9 cellular contexts compared by ENCODE assay signal in genomic region chr1:75787524-75787923, GRCh38. TPM values are rescaled to one million over a fixed set of nuclear protein-coding genes. Genes with fewer than 3 reads are reported as not detected.
A peak's percentile ranks its signal among the peaks of the same experiment; 100 is the strongest.
DNase-seq lines count a peak whose midpoint lies in the region; ATAC-seq and TF ChIP-seq lines count a peak whose summit lies in the region.
"Had no signal": no experiment of that assay in that cellular context is flagged by ENCODE, and none has a peak within 500 bp of the region (broad histone marks: within the 10 kb centered on the region; RNA-seq: fewer than 3 reads in every experiment).

No MANE protein-coding gene starts in this region.

- peak overlapping the region; percentile 42 for H2BK5ac ChIP-seq in IMR-90 (ENCODE audit: low read depth, low read length, poor library complexity, severe bottlenecking)

- intact Hi-C loops in IMR-90 (cut with micrococcal nuclease): loop anchor here (2.0 kb wide), 1 partner anchor 23 kb away; no protein-coding TSS in a partner anchor

- H3K56ac ChIP-seq in IMR-90 (ENCODE audit: extremely low read depth, insufficient read depth, low read length): peak overlapping the region; percentile 37

- WGBS in IMR-90 (ENCODE audit: extremely low coverage in 2 of 2, insufficient read length in 1 of 2), 2 experiments: 10% methylated on average over 2 of the region's 4 CpGs; no CpG with 5 or more reads in 1 of the 2 experiments

- POLR2A ChIA-PET in IMR-90 (lab: Charles Lee; ENCODE audit: unreplicated experiment): interaction anchor here (1.1 kb wide), 1 partner anchor 17 kb away, joined by 3 read pairs; no protein-coding TSS in a partner anchor

- H3K79me1 ChIP-seq in IMR-90 (ENCODE audit: low read depth in 1 of 2, low read length in 2 of 2): peaks cover 5 to 20% of the 10 kb centered on the region in 2 experiments; a peak in 2 of 4 replicates

- TF ChIP-seq CTCF in IMR-90 (conservative IDR thresholded peaks at IDR 0.05; ENCODE audit: low read depth, low read length): no peak
- no peak for TF ChIP-seq CTCF in cardiac fibroblast (IDR thresholded peaks at IDR 0.05; ENCODE audit: low read depth, low read length)

- H4K20me1 ChIP-seq in IMR-90 (ENCODE audit: insufficient read depth, low read length): peaks cover 49% of the 10 kb centered on the region

- peaks cover 61% of the 10 kb centered on the region for H3K79me2 ChIP-seq in ACC112 (ENCODE audit: control insufficient read depth, insufficient read depth, low read length, unreplicated experiment)

- H2BK15ac ChIP-seq in IMR-90 (ENCODE audit: low read depth, low read length): no peak overlapping the region

- peak overlapping the region; percentile 90 for H3K23ac ChIP-seq in IMR-90 (ENCODE audit: low read depth, low read length)

- H3K36me3 ChIP-seq in ACC112 (ENCODE audit: insufficient read depth, low read length) (peaks cover 44% of the 10 kb centered on the region), IMR-90 (ENCODE audit: control insufficient read depth, insufficient read depth, low read length) (peaks cover 14% of the 10 kb centered on the region), muscle layer of colon (ENCODE audit: insufficient read depth, low read length) (peaks cover 36% of the 10 kb centered on the region)

- H2BK120ac ChIP-seq in IMR-90 (ENCODE audit: low read depth, low read length): no peak overlapping the region

- H3K4me1 ChIP-seq in ACC112 (ENCODE audit: control insufficient read depth, insufficient read depth, low read length, unreplicated experiment) (peaks cover 29% of the 10 kb centered on the region), IMR-90 (ENCODE audit: control insufficient read depth, insufficient read depth, low read length) (peaks cover 2% of the 10 kb centered on the region; the same call in 1 of the 2 replicates), muscle layer of colon (ENCODE audit: insufficient read depth, low read length) (peaks cover 39% of the 10 kb centered on the region)

- ATAC-seq in IMR-90 (ENCODE audit: low read depth): no peak
- ATAC-seq in GM18498 (IDR thresholded peaks at IDR 0.05; ENCODE audit: unreplicated experiment): no peak
- ATAC-seq in HG02588 (IDR thresholded peaks at IDR 0.05; ENCODE audit: unreplicated experiment): no peak
- ATAC-seq in HG02870 (IDR thresholded peaks at IDR 0.05; ENCODE audit: unreplicated experiment): no peak

- H3K4me2 ChIP-seq in IMR-90 (ENCODE audit: low read depth, low read length): peak overlapping the region; percentile 47

- H3K9me1 ChIP-seq in IMR-90 (ENCODE audit: insufficient read depth, low read length): 0 out of 2 replicates have a peak, but pooled peaks cover 2% of the 10 kb centered on the region

- dilution Hi-C loops in IMR-90 (cut with HindIII; ENCODE audit: low sequenced_read_pairs, unreplicated experiment): no loop called here

- H3K4me3 ChIP-seq in ACC112 (ENCODE audit: low read depth, low read length) (peak overlapping the region; percentile 93), IMR-90 (ENCODE audit: insufficient read depth, low read depth, low read length) (peak overlapping the region; percentile 57), cardiac fibroblast (replicated peaks in 1 of 2; ENCODE audit: low read depth in 2 of 2, low read length in 2 of 2) (peak overlapping the region; percentile 78 to 80), muscle layer of colon (ENCODE audit: low read depth in 1 of 2, low read length in 2 of 2) (peak overlapping the region; percentile 73 to 82)

- H2AFZ ChIP-seq in ACC112 (ENCODE audit: low read length, unreplicated experiment) (no peak overlapping the region), IMR-90 (replicated peaks; ENCODE audit: low read length, poor library complexity) (no peak overlapping the region)

- no peak overlapping the region for H2BK20ac ChIP-seq in IMR-90 (ENCODE audit: low read depth, low read length)

- H3K27me3 ChIP-seq in ACC112 (ENCODE audit: insufficient read depth, low read length): no peaks in the 10 kb centered on the region
- H3K27me3 ChIP-seq in IMR-90 (ENCODE audit: control insufficient read depth, insufficient read depth, low read length): no peaks in the 10 kb centered on the region
- H3K27me3 ChIP-seq in muscle layer of colon (ENCODE audit: control insufficient read depth in 1 of 2, insufficient read depth in 2 of 2, low read length in 2 of 2): no peaks in the 10 kb centered on the region

- H2AK5ac ChIP-seq in IMR-90 (ENCODE audit: low read depth, low read length): 0 out of 2 replicates have a peak overlapping the region, but pooled peaks have one; percentile 35

- peak overlapping the region; percentile 59; the same call in 1 of the 2 replicates for H3K4ac ChIP-seq in IMR-90 (ENCODE audit: low read depth, low read length)

- no peak for TF ChIP-seq RAD21 in IMR-90 (IDR thresholded peaks at IDR 0.05; ENCODE audit: low read length)

- H3K9me3 ChIP-seq in IMR-90 (ENCODE audit: control insufficient read depth, insufficient read depth, low read length): no peaks in the 10 kb centered on the region
- H3K9me3 ChIP-seq in muscle layer of colon (ENCODE audit: low read length): no peaks in the 10 kb centered on the region

- CTCF ChIA-PET in IMR-90 (lab: Yijun Ruan, JAX): no interaction called here

- no peak overlapping the region for H4K91ac ChIP-seq in IMR-90 (ENCODE audit: insufficient read depth, low read depth, low read length)

- no peak for TF ChIP-seq POLR2A in IMR-90 (IDR thresholded peaks at IDR 0.05; ENCODE audit: low read depth, low read length)

- H2AK9ac ChIP-seq in IMR-90 (replicated peaks; ENCODE audit: low read depth, low read length, poor library complexity): no peak overlapping the region

- no peak overlapping the region for H4K8ac ChIP-seq in IMR-90 (ENCODE audit: low read depth in 2 of 2, low read length in 2 of 2)

- BruUV-seq in IMR-90 (replicated peaks; lab: Mats Ljungman, UMichigan): no TSS peak

- in situ Hi-C loops in IMR-90 (cut with MboI; ENCODE audit: low sequenced_read_pairs): loop anchor here (10.0 kb wide), 1 partner anchor 63 kb away; the partner anchor contains the start of gene ACADM

- H3K27ac ChIP-seq in ACC112 (ENCODE audit: low read depth, low read length) (peak overlapping the region; percentile 58; the same call in 1 of the 2 replicates), IMR-90 (ENCODE audit: insufficient read depth, low read length) (peak overlapping the region; percentile 39; the same call in 1 of the 2 replicates), muscle layer of colon (ENCODE audit: low read depth, low read length) (no peak overlapping the region)

- H3K9ac ChIP-seq in IMR-90 (ENCODE audit: low read depth, low read length): peak overlapping the region; percentile 96
- H3K9ac ChIP-seq in muscle layer of colon (ENCODE audit: low read length): peak overlapping the region; percentile 76

- no peak overlapping the region for H3K18ac ChIP-seq in IMR-90 (ENCODE audit: low read depth, low read length)

- H3K14ac ChIP-seq in IMR-90 (replicated peaks; ENCODE audit: low read depth, low read length): peak overlapping the region; percentile 84

- DNase-seq in IMR-90 (no peak), cardiac fibroblast (ENCODE audit: low read depth in 2 of 2) (no peak), islet precursor cell (no peak)

- H4K5ac ChIP-seq in IMR-90 (ENCODE audit: low read depth, low read length): no peak overlapping the region

TF ChIP-seq in IMR-90, 13 proteins besides CTCF, POLR2A, EP300 and RAD21:
- TF ChIP-seq RFX5 (IDR thresholded peaks at IDR 0.05; ENCODE audit: low read depth, low read length) (no peak), FOS (IDR thresholded peaks at IDR 0.05; ENCODE audit: low read depth, low read length) (no peak), NFE2L2 (IDR thresholded peaks at IDR 0.05; ENCODE audit: low read depth, low read length) (no peak), SMC3 (IDR thresholded peaks at IDR 0.05; ENCODE audit: low read depth, low read length) (no peak), BHLHE40 (IDR thresholded peaks at IDR 0.05; ENCODE audit: low read depth, low read length) (no peak), MAFK (IDR thresholded peaks at IDR 0.05; ENCODE audit: low read depth, low read length) (no peak), CHD1 (IDR thresholded peaks at IDR 0.05; ENCODE audit: low read depth, low read length) (no peak), ELK1 (IDR thresholded peaks at IDR 0.05; ENCODE audit: borderline replicate concordance, low read depth, low read length) (no peak), CEBPB (IDR thresholded peaks at IDR 0.05; ENCODE audit: low read depth, low read length) (no peak), MAZ (IDR thresholded peaks at IDR 0.05; ENCODE audit: borderline replicate concordance, low read depth, low read length) (no peak), RCOR1 (IDR thresholded peaks at IDR 0.05; ENCODE audit: insufficient replicate concordance, low read length) (no peak), MXI1 (IDR thresholded peaks at IDR 0.05; ENCODE audit: borderline replicate concordance, low read depth, low read length) (no peak)
- TF ChIP-seq, protein P1, sequence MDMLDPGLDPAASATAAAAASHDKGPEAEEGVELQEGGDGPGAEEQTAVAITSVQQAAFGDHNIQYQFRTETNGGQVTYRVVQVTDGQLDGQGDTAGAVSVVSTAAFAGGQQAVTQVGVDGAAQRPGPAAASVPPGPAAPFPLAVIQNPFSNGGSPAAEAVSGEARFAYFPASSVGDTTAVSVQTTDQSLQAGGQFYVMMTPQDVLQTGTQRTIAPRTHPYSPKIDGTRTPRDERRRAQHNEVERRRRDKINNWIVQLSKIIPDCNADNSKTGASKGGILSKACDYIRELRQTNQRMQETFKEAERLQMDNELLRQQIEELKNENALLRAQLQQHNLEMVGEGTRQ (IDR thresholded peaks at IDR 0.05; ENCODE audit: low read depth, low read length): no peak
TF ChIP-seq in IMR-90: peak in this region for 0.

RNA-seq across cellular contexts. Expression of gene RABGGTB, which starts 1.5 kb away (rescaled TPM):
- total RNA-seq in IMR-90 (2012; rRNA removed): 48.2 and 120 TPM in 2 replicates
- polyA plus RNA-seq in IMR-90 (2012; rRNA removed): 59.6 and 76.0 TPM in 2 replicates
- 3.6 and 8.2 TPM in 2 replicates for polyA plus RNA-seq in IMR-90 (2012; cell fraction: cytosol; rRNA removed)
- polyA plus RNA-seq in IMR-90 (2012; cell fraction: nucleus; rRNA removed; ENCODE audit: low replicate concordance): 24.3 and 195 TPM in 2 replicates

RNA-seq across cellular contexts. Expression of gene MSH4, which starts 9.2 kb away (rescaled TPM):
- under 0.01 TPM in 2 replicates for total RNA-seq in IMR-90 (2012; rRNA removed)
- polyA plus RNA-seq in IMR-90 (2012; rRNA removed): 0.02 TPM in 1 of 2 replicates, not detected in the other
- polyA plus RNA-seq in IMR-90 (2012; cell fraction: cytosol; rRNA removed): not detected in 2 replicates
- polyA plus RNA-seq in IMR-90 (2012; cell fraction: nucleus; rRNA removed; ENCODE audit: low replicate concordance): 0.02 and 0.14 TPM in 2 replicates
- total RNA-seq: glomerular endothelial cell had no signal
